Comparison of ENCODE assay signal across 18 cellular contexts in genomic region chr17:63369233-63369632, GRCh38.
DNase-seq lines count a peak whose midpoint lies in the region; ATAC-seq, FAIRE-seq and TF ChIP-seq lines count a peak whose summit lies in the region.
"Had no signal": no experiment of that assay in that cellular context is flagged by ENCODE, and none has a peak within 500 bp of the region (broad histone marks: within the 10 kb centered on the region; RNA-seq: fewer than 3 reads in every experiment).

No MANE protein-coding gene starts in this region.

- H3K27ac ChIP-seq in heart left ventricle (no peak overlapping the region), GM23338 (ENCODE audit: low read depth) (no peak overlapping the region), OCI-LY7 (ENCODE audit: low read depth, low read length, poor library complexity, severe bottlenecking) (no peak overlapping the region)
- H3K27ac ChIP-seq: SJSA1, vagina had no signal

- BruUV-seq in OCI-LY7 (replicated peaks; lab: Mats Ljungman, UMichigan): no TSS peak

- no peak for TF ChIP-seq POLR2A in heart left ventricle (IDR thresholded peaks at IDR 0.05)

- H3K27me3 ChIP-seq in heart left ventricle (no peaks in the 10 kb centered on the region), adipocyte (replicated peaks; ENCODE audit: control insufficient read depth, insufficient read depth, low read length) (no peaks in the 10 kb centered on the region), GM23338 (ENCODE audit: insufficient read depth) (no peaks in the 10 kb centered on the region)
- H3K27me3 ChIP-seq: SJSA1, vagina had no signal

- no peaks in the 10 kb centered on the region for H3F3A ChIP-seq in GM23338 (replicated peaks; ENCODE audit: low read depth)

- ATAC-seq in heart left ventricle (peak in 3 of 4 donors; percentile 39 to 63 (median 52)), omental fat pad (ENCODE audit: low FRiP score) (no peak), GM23338 (no peak)

- DNase-seq in heart left ventricle (no peak), cardiac septum (ENCODE audit: low spot score) (no peak), adipocyte (ENCODE audit: low read depth) (no peak), glomerular visceral epithelial cell (ENCODE audit: extremely low spot score) (peak; percentile 11), urothelium cell line (ENCODE audit: low spot score) (peak; percentile 13), omental fat pad (ENCODE audit: low spot score) (no peak), GM23338 (ENCODE audit: low spot score) (no peak), OCI-LY7 (ENCODE audit: low spot score) (no peak)
- DNase-seq: ACHN, activated gamma-delta T cell, amygdala, mesendoderm, NCI-H524 treated with DMSO at 0.1 percent for 48 hours, T1000 had no signal

- H4K20me1 ChIP-seq in GM23338 (replicated peaks; ENCODE audit: insufficient read depth) (no peaks in the 10 kb centered on the region), OCI-LY7 (ENCODE audit: insufficient read depth, low read length) (no peaks in the 10 kb centered on the region)

- WGBS in heart left ventricle, 4 donors: 80 to 88% (median 85%) methylated on average over 4 of the region's 4 CpGs

- H2AFZ ChIP-seq in GM23338 (no peak overlapping the region), OCI-LY7 (ENCODE audit: low read length) (no peak overlapping the region)

- H3K79me2 ChIP-seq in GM23338 (replicated peaks; ENCODE audit: insufficient read depth): no peaks in the 10 kb centered on the region
- no peaks in the 10 kb centered on the region for H3K79me2 ChIP-seq in OCI-LY7 (ENCODE audit: insufficient read depth, low read depth, low read length)

- no peak for FAIRE-seq in urothelium cell line (lab: Jason Lieb, UNC)
- FAIRE-seq: endometrium, islet of Langerhans had no signal

- H3K9ac ChIP-seq in adipocyte (ENCODE audit: low read length): no peak overlapping the region

- intact Hi-C loops in heart left ventricle (cut with DNase I) (no loop called here), cardiac septum (cut with DNase I) (no loop called here), OCI-LY7 (cut with micrococcal nuclease; ENCODE audit: unreplicated experiment) (no loop called here)

- no peaks in the 10 kb centered on the region for H3K9me3 ChIP-seq in heart left ventricle
- no peaks in the 10 kb centered on the region for H3K9me3 ChIP-seq in adipocyte (ENCODE audit: control insufficient read depth, low read length)
- H3K9me3 ChIP-seq in OCI-LY7 (ENCODE audit: low read length): no peaks in the 10 kb centered on the region
- H3K9me3 ChIP-seq: SJSA1, vagina had no signal

- H3K9me2 ChIP-seq in GM23338 (ENCODE audit: insufficient read depth): peaks cover 12% of the 10 kb centered on the region; the same call in 1 of the 2 replicates
- no peaks in the 10 kb centered on the region for H3K9me2 ChIP-seq in OCI-LY7 (ENCODE audit: insufficient read depth, low read length)

- H3K9me3 Mint-ChIP-seq in GM23338: no peaks in the 10 kb centered on the region

- H3K4me3 ChIP-seq in heart left ventricle: no peak overlapping the region
- peak overlapping the region; percentile 29 for H3K4me3 ChIP-seq in adipocyte (ENCODE audit: low read length)
- H3K4me3 ChIP-seq in GM23338: no peak overlapping the region
- no peak overlapping the region for H3K4me3 ChIP-seq in OCI-LY7 (ENCODE audit: low read depth, low read length, poor library complexity, severe bottlenecking)
- H3K4me3 ChIP-seq: SJSA1, vagina had no signal

- H3K4me1 Mint-ChIP-seq in GM23338: peaks cover 3% of the 10 kb centered on the region; the same call in 1 of the 3 replicates

- no peak overlapping the region for H3K27ac Mint-ChIP-seq in GM23338

- no peaks in the 10 kb centered on the region for H3K27me3 Mint-ChIP-seq in GM23338 (ENCODE audit: insufficient read depth, low read depth, poor library complexity)

- CTCF ChIA-PET in OCI-LY7 (lab: Charles Lee; ENCODE audit: unreplicated experiment): no interaction called here

- POLR2A ChIA-PET in OCI-LY7 (lab: Charles Lee): no interaction called here

- H3K36me3 ChIP-seq in heart left ventricle (no peaks in the 10 kb centered on the region), adipocyte (ENCODE audit: control insufficient read depth, insufficient read depth, low read length, severe bottlenecking) (no peaks in the 10 kb centered on the region), GM23338 (ENCODE audit: insufficient read depth) (no peaks in the 10 kb centered on the region), OCI-LY7 (ENCODE audit: insufficient read depth, low read length) (no peaks in the 10 kb centered on the region)
- H3K36me3 ChIP-seq: SJSA1, vagina had no signal

- no peak for TF ChIP-seq CTCF in heart left ventricle (IDR thresholded peaks at IDR 0.05)
- no peak for TF ChIP-seq CTCF in omental fat pad (IDR thresholded peaks at IDR 0.05)
- no peak for TF ChIP-seq CTCF in GM23338 (conservative IDR thresholded peaks at IDR 0.05; ENCODE audit: low read depth in 2 of 2)
- no peak for TF ChIP-seq CTCF in OCI-LY7 (conservative IDR thresholded peaks at IDR 0.05; ENCODE audit: low read length)

- no peak overlapping the region for H3K4me2 ChIP-seq in GM23338
- H3K4me2 ChIP-seq in OCI-LY7 (ENCODE audit: low read length): no peak overlapping the region

- H3K36me3 Mint-ChIP-seq in GM23338 (ENCODE audit: low read depth): no peaks in the 10 kb centered on the region

- no peak overlapping the region for H3K4me3 Mint-ChIP-seq in GM23338

- H3K4me1 ChIP-seq in heart left ventricle (peaks cover 0 to 25% (median 6%) of the 10 kb centered on the region in 12 donors), adipocyte (ENCODE audit: control insufficient read depth, insufficient read depth, low read length) (peaks cover 27% of the 10 kb centered on the region), GM23338 (ENCODE audit: insufficient read depth) (no peaks in the 10 kb centered on the region), OCI-LY7 (ENCODE audit: insufficient read depth, low read length, poor library complexity, severe bottlenecking) (no peaks in the 10 kb centered on the region)
- H3K4me1 ChIP-seq: SJSA1 had no signal

TF ChIP-seq in GM23338, 12 proteins besides CTCF, POLR2A, EP300 and RAD21 (continues in another document):
- TF ChIP-seq, protein P1, sequence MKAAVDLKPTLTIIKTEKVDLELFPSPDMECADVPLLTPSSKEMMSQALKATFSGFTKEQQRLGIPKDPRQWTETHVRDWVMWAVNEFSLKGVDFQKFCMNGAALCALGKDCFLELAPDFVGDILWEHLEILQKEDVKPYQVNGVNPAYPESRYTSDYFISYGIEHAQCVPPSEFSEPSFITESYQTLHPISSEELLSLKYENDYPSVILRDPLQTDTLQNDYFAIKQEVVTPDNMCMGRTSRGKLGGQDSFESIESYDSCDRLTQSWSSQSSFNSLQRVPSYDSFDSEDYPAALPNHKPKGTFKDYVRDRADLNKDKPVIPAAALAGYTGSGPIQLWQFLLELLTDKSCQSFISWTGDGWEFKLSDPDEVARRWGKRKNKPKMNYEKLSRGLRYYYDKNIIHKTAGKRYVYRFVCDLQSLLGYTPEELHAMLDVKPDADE (IDR thresholded peaks at IDR 0.05): no peak
- no peak for TF ChIP-seq CREB1 (CRISPR knock-in tag; IDR thresholded peaks at IDR 0.05; ENCODE audit: low read depth)
- no peak for TF ChIP-seq EZH2 (IDR thresholded peaks at IDR 0.05; ENCODE audit: low read depth, unreplicated experiment)
- TF ChIP-seq POLR2AphosphoS5 (IDR thresholded peaks at IDR 0.05; ENCODE audit: low read depth): no peak
- no peak for TF ChIP-seq ZNF331 (CRISPR knock-in tag; IDR thresholded peaks at IDR 0.05; ENCODE audit: low read depth)

Comparison
In these comparisons a context has a peak if more than half of its experiments do, and no peak if none do; other contexts are left out.
1. ATAC-seq: peak in heart left ventricle (3 of 4); none in omental fat pad (single experiment) and GM23338 (single experiment).
2. DNase-seq: peak in glomerular visceral epithelial cell (single experiment) and urothelium cell line (single experiment); none in heart left ventricle (0 of 5), cardiac septum (single experiment), adipocyte (single experiment), omental fat pad (single experiment), GM23338 (single experiment) and OCI-LY7 (single experiment).